Comparison of ENCODE assay signal across 2 cellular contexts in genomic region chr10:49650724-49651034, GRCh38.
TF ChIP-seq lines count a peak whose summit lies in the region.

No MANE protein-coding gene starts in this region.

TF ChIP-seq in SK-N-SH, 30 proteins besides CTCF, POLR2A, EP300 and RAD21 (continued from another document):
- TF ChIP-seq IRF3 (IDR thresholded peaks at IDR 0.05; ENCODE audit: low read depth, low read length) (no peak), FOXM1 (IDR thresholded peaks at IDR 0.05; ENCODE audit: low read depth) (no peak), FOSL2 (IDR thresholded peaks at IDR 0.05; ENCODE audit: borderline replicate concordance, low read depth) (no peak), ZBTB33 (IDR thresholded peaks at IDR 0.05; ENCODE audit: borderline replicate concordance, low read depth) (no peak)

TF ChIP-seq in SK-N-SH treated with all-trans-retinoic acid at 6 μM for 48 hours, 23 proteins besides CTCF, POLR2A, EP300 and RAD21 (continued from another document):
- TF ChIP-seq TCF4 (CRISPR knock-in tag; IDR thresholded peaks at IDR 0.05; ENCODE audit: borderline replicate concordance) = no peak
- no peak for TF ChIP-seq RARB (CRISPR knock-in tag; IDR thresholded peaks at IDR 0.05)
- no peak for TF ChIP-seq BACH2 (CRISPR knock-in tag; IDR thresholded peaks at IDR 0.05; ENCODE audit: borderline replicate concordance)
